11 cellular contexts compared by ENCODE assay signal in genomic region chr1:32501865-32502264, GRCh38. TPM values are rescaled to one million over a fixed set of nuclear protein-coding genes. Genes with fewer than 3 reads are reported as not detected.
DNase-seq lines count a peak whose midpoint lies in the region; ATAC-seq and TF ChIP-seq lines count a peak whose summit lies in the region.
"Had no signal": no experiment of that assay in that cellular context is flagged by ENCODE, and none has a peak within 500 bp of the region (broad histone marks: within the 10 kb centered on the region; RNA-seq: fewer than 3 reads in every experiment).

No MANE protein-coding gene starts in this region.

- no peak for TF ChIP-seq POLR2A in stomach (IDR thresholded peaks at IDR 0.05)

- H3K27me3 Mint-ChIP-seq in T-helper 1 cell treated with Interleukin-12 subunit alpha and Interleukin-12 subunit beta and Interleukin-4 antibody, amounts not matched to agents 30 μg/mL and 1 μg/mL, for 36 hours (ENCODE audit: low read depth), result peaks cover 51% of the 10 kb centered on the region
- H3K27me3 Mint-ChIP-seq in central memory CD8-positive, alpha-beta T cell, result peaks cover 59% of the 10 kb centered on the region

- WGBS in stomach, 5 donors, result 75 to 97% (median 88%) methylated on average over 9 of the region's 9 CpGs

- H3K27ac Mint-ChIP-seq in T-helper 1 cell treated with Interleukin-12 subunit alpha and Interleukin-12 subunit beta and Interleukin-4 antibody, amounts not matched to agents 30 μg/mL and 1 μg/mL, for 36 hours, result no peak overlapping the region
- no peak overlapping the region for H3K27ac Mint-ChIP-seq in central memory CD8-positive, alpha-beta T cell (ENCODE audit: low read depth)

- H3K9me3 ChIP-seq in lower lobe of right lung, result no peaks in the 10 kb centered on the region
- H3K9me3 ChIP-seq in stomach, result no peaks in the 10 kb centered on the region
- H3K9me3 ChIP-seq: mucosa of descending colon had no signal

- H3K4me3 ChIP-seq in lower lobe of right lung (no peak overlapping the region), stomach (no peak overlapping the region)
- H3K4me3 ChIP-seq: mucosa of descending colon had no signal

- no peaks in the 10 kb centered on the region for H3K36me3 Mint-ChIP-seq in T-helper 1 cell treated with Interleukin-12 subunit alpha and Interleukin-12 subunit beta and Interleukin-4 antibody, amounts not matched to agents 30 μg/mL and 1 μg/mL, for 36 hours (ENCODE audit: low read depth)
- H3K36me3 Mint-ChIP-seq in central memory CD8-positive, alpha-beta T cell (ENCODE audit: insufficient read depth), result no peaks in the 10 kb centered on the region

- ATAC-seq in central memory CD8-positive, alpha-beta T cell (replicated peaks; ENCODE audit: extremely low read depth, poor library complexity, severe bottlenecking), result no peak
- peak in 1 of 2 donors; percentile 35 for ATAC-seq in lower lobe of right lung
- ATAC-seq: mucosa of descending colon had no signal

- H3K4me3 Mint-ChIP-seq in T-helper 1 cell treated with Interleukin-12 subunit alpha and Interleukin-12 subunit beta and Interleukin-4 antibody, amounts not matched to agents 30 μg/mL and 1 μg/mL, for 36 hours, result peak overlapping the region; percentile 33
- peak overlapping the region; percentile 74 for H3K4me3 Mint-ChIP-seq in central memory CD8-positive, alpha-beta T cell

- no peak for DNase-seq in T-helper 1 cell
- no peak for DNase-seq in central memory CD8-positive, alpha-beta T cell (ENCODE audit: low spot score in 2 of 2)
- DNase-seq in lower lobe of right lung, result no peak
- no peak for DNase-seq in stomach
- no peak for DNase-seq in NCI-H526 treated with DMSO at 0.1 percent for 48 hours (lab: John Stamatoyannopoulos, UW)
- no peak for DNase-seq in COLO829 (ENCODE audit: low spot score)
- DNase-seq in SHP77 treated with DMSO at 0.1 percent for 48 hours (lab: John Stamatoyannopoulos, UW), result no peak
- DNase-seq: activated naive CD4-positive, alpha-beta T cell treated with anti-CD3 and anti-CD28 coated beads, Interleukin-2, amount 50 U/mL, for 16 hours; DMS79 treated with DMSO at 0.1 percent for 48 hours; mucosa of descending colon had no signal

- H3K36me3 ChIP-seq in lower lobe of right lung (no peaks in the 10 kb centered on the region), stomach (no peaks in the 10 kb centered on the region)

- H3K4me1 Mint-ChIP-seq in T-helper 1 cell treated with Interleukin-12 subunit alpha and Interleukin-12 subunit beta and Interleukin-4 antibody, amounts not matched to agents 30 μg/mL and 1 μg/mL, for 36 hours (ENCODE audit: low read depth), result peaks cover 5% of the 10 kb centered on the region
- no peaks in the 10 kb centered on the region for H3K4me1 Mint-ChIP-seq in central memory CD8-positive, alpha-beta T cell

- peaks cover 23% of the 10 kb centered on the region for H3K4me1 ChIP-seq in lower lobe of right lung
- H3K4me1 ChIP-seq in stomach, result peaks cover 0 to 14% (median 6%) of the 10 kb centered on the region in 4 donors

- H3K27me3 ChIP-seq in lower lobe of right lung (ENCODE audit: low read depth), result no peaks in the 10 kb centered on the region
- H3K27me3 ChIP-seq in stomach, result no peaks in the 10 kb centered on the region

- intact Hi-C loops in lower lobe of right lung (cut with DNase I) (no loop called here), stomach (cut with DNase I; ENCODE audit: low total_unique reads) (no loop called here)

- no peak for TF ChIP-seq CTCF in lower lobe of right lung (IDR thresholded peaks at IDR 0.05)
- TF ChIP-seq CTCF in stomach (IDR thresholded peaks at IDR 0.05), result no peak

- H3K27ac ChIP-seq in lower lobe of right lung (peak overlapping the region; percentile 98), stomach (peak overlapping the region in 4 of 5 donors; percentile 90 to 98 (median 95))

- no peaks in the 10 kb centered on the region for H3K9me3 Mint-ChIP-seq in T-helper 1 cell treated with Interleukin-12 subunit alpha and Interleukin-12 subunit beta and Interleukin-4 antibody, amounts not matched to agents 30 μg/mL and 1 μg/mL, for 36 hours
- no peaks in the 10 kb centered on the region for H3K9me3 Mint-ChIP-seq in central memory CD8-positive, alpha-beta T cell

- TF ChIP-seq EP300 in stomach (IDR thresholded peaks at IDR 0.05), result peak; percentile 37

RNA-seq across cellular contexts. Expression of gene ZBTB8B, which starts 37.0 kb away (rescaled TPM):
- total RNA-seq in lower lobe of right lung (0.03 TPM), stomach (under 1 TPM in 2 of 5 donors, not detected in 3; under 0.01 to 0.37 TPM)
- polyA plus RNA-seq in stomach, result under 1 TPM in 1 of 3 donors, not detected in 2; 0.15 TPM

RNA-seq across cellular contexts. Expression of gene ZBTB8A, which starts 37.4 kb away (rescaled TPM):
- total RNA-seq in lower lobe of right lung (8.4 TPM), stomach (10 to 100 TPM in 1 of 5 donors, 1 to 10 TPM in 2, under 1 TPM in 2; 0.58 to 23.9 (median 6.5) TPM)
- polyA plus RNA-seq in stomach, result 1 to 10 TPM; 1.6 to 4.1 (median 2.1) TPM
